1 cellular context compared by ENCODE assay signal in genomic region chr15:82040862-82041261, GRCh38.
A peak's percentile ranks its signal among the peaks of the same experiment; 100 is the strongest.
TF ChIP-seq lines count a peak whose summit lies in the region.

No MANE protein-coding gene starts in this region.

TF ChIP-seq in K562, 482 proteins besides CTCF, POLR2A, EP300 and RAD21 (continued from another document and continues in another):
- TF ChIP-seq ZBTB11 (CRISPR knock-in tag; IDR thresholded peaks at IDR 0.05), result no peak
- no peak for TF ChIP-seq BCLAF1 (IDR thresholded peaks at IDR 0.05; ENCODE audit: borderline replicate concordance in 1 of 2, control insufficient read depth in 1 of 2, low read depth in 2 of 2, low read length in 1 of 2)
- TF ChIP-seq ETV5 (CRISPR knock-in tag; IDR thresholded peaks at IDR 0.05; ENCODE audit: low read depth), result peak; percentile 30; the same call in 1 of the 2 replicates
- TF ChIP-seq DPF2 (IDR thresholded peaks at IDR 0.05), result no peak
- no peak for TF ChIP-seq CREM (IDR thresholded peaks at IDR 0.05; ENCODE audit: low read depth)
- TF ChIP-seq MAX (CRISPR knock-in tag; IDR thresholded peaks at IDR 0.05), result peak; percentile 72
- TF ChIP-seq MEF2A (IDR thresholded peaks at IDR 0.05; ENCODE audit: control insufficient read depth, low read depth, low read length), result no peak
- no peak for TF ChIP-seq ZNF143 (CRISPR knock-in tag; IDR thresholded peaks at IDR 0.05)
- TF ChIP-seq ZNF354B (CRISPR knock-in tag; IDR thresholded peaks at IDR 0.05), result no peak
- no peak for TF ChIP-seq ATF1 (CRISPR knock-in tag; IDR thresholded peaks at IDR 0.05)
- TF ChIP-seq ATF1 (tag; IDR thresholded peaks at IDR 0.05), result no peak
- TF ChIP-seq TSC22D4 (tag; IDR thresholded peaks at IDR 0.05), result no peak
- TF ChIP-seq HEY1 (CRISPR knock-in tag; IDR thresholded peaks at IDR 0.05; ENCODE audit: borderline replicate concordance), result no peak
- TF ChIP-seq NR2C1 (IDR thresholded peaks at IDR 0.05), result no peak
- TF ChIP-seq NR2C1 (tag; IDR thresholded peaks at IDR 0.05), result no peak
- TF ChIP-seq TGIF2 (CRISPR knock-in tag; IDR thresholded peaks at IDR 0.05), result no peak
- TF ChIP-seq HCFC1 (IDR thresholded peaks at IDR 0.05; ENCODE audit: low read depth, low read length), result no peak
- no peak for TF ChIP-seq NR1H2 (CRISPR knock-in tag; IDR thresholded peaks at IDR 0.05)
- TF ChIP-seq CC2D1A (IDR thresholded peaks at IDR 0.05), result no peak
- TF ChIP-seq AFF4 (CRISPR knock-in tag; IDR thresholded peaks at IDR 0.05), result no peak
- TF ChIP-seq FOXA1 (IDR thresholded peaks at IDR 0.05; ENCODE audit: borderline replicate concordance), result no peak
- TF ChIP-seq ESRRB (CRISPR knock-in tag; IDR thresholded peaks at IDR 0.05; ENCODE audit: borderline replicate concordance), result no peak
- no peak for TF ChIP-seq ZC3H4 (CRISPR knock-in tag; IDR thresholded peaks at IDR 0.05; ENCODE audit: borderline replicate concordance)
- TF ChIP-seq BDP1 (IDR thresholded peaks at IDR 0.05; ENCODE audit: insufficient read depth, insufficient read length), result no peak
- TF ChIP-seq MTA3 (IDR thresholded peaks at IDR 0.05; ENCODE audit: borderline replicate concordance), result peak; percentile 33; the same call in 1 of the 2 replicates
- no peak for TF ChIP-seq RREB1 (CRISPR knock-in tag; IDR thresholded peaks at IDR 0.05)
- peak; percentile 78 for TF ChIP-seq MEIS2 (IDR thresholded peaks at IDR 0.05; ENCODE audit: partially characterized antibody)
- TF ChIP-seq MTF1 (CRISPR knock-in tag; IDR thresholded peaks at IDR 0.05; ENCODE audit: borderline replicate concordance), result no peak
- no peak for TF ChIP-seq BRF1 (IDR thresholded peaks at IDR 0.05; ENCODE audit: borderline replicate concordance, extremely low read depth, insufficient read length)
- peak; percentile 72 for TF ChIP-seq SOX6 (IDR thresholded peaks at IDR 0.05)
- TF ChIP-seq U2AF2 (optimal IDR thresholded peaks at IDR 0.05; ENCODE audit: low read depth, low read length), result no peak
- peak; percentile 91 for TF ChIP-seq PKNOX1 (IDR thresholded peaks at IDR 0.05)
- TF ChIP-seq E2F3 (CRISPR knock-in tag; IDR thresholded peaks at IDR 0.05), result no peak
- no peak for TF ChIP-seq SRSF3 (IDR thresholded peaks at IDR 0.05; ENCODE audit: insufficient read depth, low read length)
- no peak for TF ChIP-seq BMI1 (IDR thresholded peaks at IDR 0.05; ENCODE audit: low read length)
- no peak for TF ChIP-seq HMBOX1 (IDR thresholded peaks at IDR 0.05)
- TF ChIP-seq ZNF444 (CRISPR knock-in tag; IDR thresholded peaks at IDR 0.05), result no peak
- TF ChIP-seq ELK1 (CRISPR knock-in tag; IDR thresholded peaks at IDR 0.05), result no peak
- TF ChIP-seq OTX1 (CRISPR knock-in tag; IDR thresholded peaks at IDR 0.05), result no peak
- TF ChIP-seq BACH1 (tag; IDR thresholded peaks at IDR 0.05), result no peak
- TF ChIP-seq ZNF408 (CRISPR knock-in tag; IDR thresholded peaks at IDR 0.05; ENCODE audit: low read depth), result no peak
- TF ChIP-seq E2F5 (CRISPR knock-in tag; IDR thresholded peaks at IDR 0.05), result no peak
- TF ChIP-seq SNRNP70 (optimal IDR thresholded peaks at IDR 0.05; ENCODE audit: low read depth, low read length), result no peak
- TF ChIP-seq NRF1 (conservative IDR thresholded peaks at IDR 0.05 in 1 of 2, IDR thresholded peaks at IDR 0.05 in 1 of 2), result 0 out of 4 replicates have a peak, but pooled peaks of 1 of the 2 experiments have one; percentile 11
